1 cellular context compared by ENCODE assay signal in genomic region chr1:203267912-203268311, GRCh38.
TF ChIP-seq lines count a peak whose summit lies in the region.

No MANE protein-coding gene starts in this region.

TF ChIP-seq in SK-N-SH, 30 proteins besides CTCF, POLR2A, EP300 and RAD21 (continued from another document):
- TF ChIP-seq YY1 (IDR thresholded peaks at IDR 0.05; ENCODE audit: low read depth), result no peak
- TF ChIP-seq NFIC (IDR thresholded peaks at IDR 0.05; ENCODE audit: borderline replicate concordance), result no peak
- no peak for TF ChIP-seq USF2 (IDR thresholded peaks at IDR 0.05; ENCODE audit: borderline replicate concordance, low read depth, low read length)
- no peak for TF ChIP-seq SIN3A (IDR thresholded peaks at IDR 0.05; ENCODE audit: borderline replicate concordance, low read depth, low read length)
- TF ChIP-seq FOSL2 (IDR thresholded peaks at IDR 0.05; ENCODE audit: borderline replicate concordance, low read depth), result no peak
- no peak for TF ChIP-seq MXI1 (IDR thresholded peaks at IDR 0.05; ENCODE audit: low read depth, low read length)
- no peak for TF ChIP-seq TAF1 (IDR thresholded peaks at IDR 0.05; ENCODE audit: borderline replicate concordance, low read depth, low read length)
- TF ChIP-seq TEAD4 (IDR thresholded peaks at IDR 0.05; ENCODE audit: borderline replicate concordance, insufficient read depth), result no peak
- TF ChIP-seq IRF3 (IDR thresholded peaks at IDR 0.05; ENCODE audit: low read depth, low read length), result no peak
- no peak for TF ChIP-seq REST (IDR thresholded peaks at IDR 0.05; ENCODE audit: low read depth, low read length)
